In the genomic region with DNA sequence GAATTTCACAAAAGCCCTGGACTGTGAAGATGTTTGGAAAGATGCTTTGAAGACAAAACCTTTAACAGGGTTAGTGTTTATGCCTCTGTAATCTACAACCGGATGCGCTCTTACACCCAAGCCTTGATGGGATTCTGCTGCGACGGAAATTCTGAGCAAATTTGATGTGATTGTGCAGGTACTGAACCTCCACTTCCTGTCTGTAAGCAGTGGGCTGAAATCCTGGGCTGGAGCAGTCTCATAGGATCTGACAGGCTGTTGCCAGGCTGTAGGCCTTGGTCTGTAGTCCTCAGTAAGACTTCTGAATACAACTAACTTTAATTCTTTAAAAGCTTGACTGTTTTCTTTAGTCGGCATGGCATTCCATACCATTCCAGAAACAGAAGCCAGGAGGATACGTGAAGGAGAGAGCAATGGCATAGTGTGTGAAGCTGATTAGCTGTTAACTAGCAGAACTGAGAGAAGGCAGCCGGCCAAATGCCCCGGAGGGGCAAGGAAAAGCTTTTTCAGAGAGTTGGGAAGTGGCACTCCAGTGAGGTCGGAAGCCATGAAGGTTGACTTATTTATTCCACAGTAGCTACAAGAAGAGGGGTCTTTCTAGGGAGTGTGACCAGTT, we compare ENCODE assay signal across 9 cellular contexts.
DNase-seq lines count a peak whose midpoint lies in the region; ATAC-seq and TF ChIP-seq lines count a peak whose summit lies in the region.
"Had no signal": no experiment of that assay in that cellular context is flagged by ENCODE, and none has a peak within 500 bp of the region (broad histone marks: within the 10 kb centered on the region; RNA-seq: fewer than 3 reads in every experiment).

No MANE protein-coding gene starts in this region.

- H3K4me3 Mint-ChIP-seq in CD8-positive, alpha-beta memory T cell, result peak overlapping the region in 3 of 7 donors; percentile 10 to 67 (median 38)
- H3K4me3 Mint-ChIP-seq in activated CD8-positive, alpha-beta T cell treated with anti-CD3 and anti-CD28 coated beads, Interleukin-2, amount 10 ng/mL, durations not matched to agents 7 days and 5 days, result peak overlapping the region; percentile 1

- peak in 2 of 5 donors; percentile 53 to 59 for DNase-seq in CD8-positive, alpha-beta memory T cell
- peak; percentile 78 for DNase-seq in activated CD8-positive, alpha-beta T cell treated with anti-CD3 and anti-CD28 coated beads, Interleukin-2, amount 10 ng/mL, durations not matched to agents 7 days and 5 days
- DNase-seq in dorsolateral prefrontal cortex (peak in 1 of 10 donors; percentile 50), vagina (ENCODE audit: extremely low spot score in 2 of 2) (no peak), germinal center (ENCODE audit: low spot score) (no peak), NCI-H510A (lab: John Stamatoyannopoulos, UW) (no peak), AG08396 (ENCODE audit: low spot score) (no peak)
- DNase-seq: NK-92 treated with Interleukin-12 subunit alpha and Interleukin-12 subunit beta, amount 100 ng/mL, for 24 hours had no signal

- TF ChIP-seq POLR2A in vagina (IDR thresholded peaks at IDR 0.05), result no peak

- no peaks in the 10 kb centered on the region for H3K9me3 Mint-ChIP-seq in CD8-positive, alpha-beta memory T cell
- peaks cover 4% of the 10 kb centered on the region for H3K9me3 Mint-ChIP-seq in activated CD8-positive, alpha-beta T cell treated with anti-CD3 and anti-CD28 coated beads, Interleukin-2, amount 10 ng/mL, durations not matched to agents 7 days and 5 days (ENCODE audit: insufficient read depth)

- POLR2A ChIA-PET in CD8-positive, alpha-beta memory T cell (lab: Charles Lee), result no interaction called here
- POLR2A ChIA-PET in activated CD8-positive, alpha-beta T cell treated with anti-CD3 and anti-CD28 coated beads, Interleukin-2, amount 10 ng/mL, durations not matched to agents 7 days and 5 days (lab: Charles Lee), result interaction anchor here (1.0 to 5.7 kb wide), 4 partner anchors 13 to 301 kb away, joined by 3 to 24 read pairs (median 12); no protein-coding TSS in a partner anchor

- H3K36me3 ChIP-seq in CD8-positive, alpha-beta memory T cell (ENCODE audit: insufficient read depth, low read length), result no peaks in the 10 kb centered on the region
- H3K36me3 ChIP-seq in vagina, result no peaks in the 10 kb centered on the region

- H3K27ac Mint-ChIP-seq in CD8-positive, alpha-beta memory T cell, result peak overlapping the region; percentile 9 to 83 (median 47)
- H3K27ac Mint-ChIP-seq in activated CD8-positive, alpha-beta T cell treated with anti-CD3 and anti-CD28 coated beads, Interleukin-2, amount 10 ng/mL, durations not matched to agents 7 days and 5 days, result peak overlapping the region; percentile 84

- CTCF ChIA-PET in CD8-positive, alpha-beta memory T cell (lab: Charles Lee), result interaction anchor here (0.8 to 1.2 kb wide), 3 partner anchors 9 to 14 kb away, joined by 3 read pairs; no protein-coding TSS in a partner anchor
- CTCF ChIA-PET in activated CD8-positive, alpha-beta T cell treated with anti-CD3 and anti-CD28 coated beads, Interleukin-2, amount 10 ng/mL, durations not matched to agents 7 days and 5 days (lab: Charles Lee), result interaction anchor here (0.9 to 1.0 kb wide), 2 partner anchors 21 to 581 kb away, joined by 3 read pairs; a partner anchor contains a TSS

- TF ChIP-seq CTCF in dorsolateral prefrontal cortex (IDR thresholded peaks at IDR 0.05 in 54 of 56, conservative IDR thresholded peaks at IDR 0.05 in 2 of 56; ENCODE audit: low read depth in 1 of 56, partially characterized antibody in 56 of 56) (no peak), vagina (IDR thresholded peaks at IDR 0.05) (no peak)

- H3K36me3 Mint-ChIP-seq in CD8-positive, alpha-beta memory T cell, result no peaks in the 10 kb centered on the region
- H3K36me3 Mint-ChIP-seq in activated CD8-positive, alpha-beta T cell treated with anti-CD3 and anti-CD28 coated beads, Interleukin-2, amount 10 ng/mL, durations not matched to agents 7 days and 5 days (ENCODE audit: low read depth), result peaks cover 17% of the 10 kb centered on the region

- intact Hi-C loops in dorsolateral prefrontal cortex (cut with DNase I), result no loop called here
- intact Hi-C loops in vagina (cut with DNase I), result no loop called here

- peak overlapping the region; percentile 7 for H3K4me3 ChIP-seq in CD8-positive, alpha-beta memory T cell (ENCODE audit: low read length)
- H3K4me3 ChIP-seq in dorsolateral prefrontal cortex (no peak overlapping the region), skin epidermis (no peak overlapping the region), vagina (no peak overlapping the region)

- H3K27me3 ChIP-seq in CD8-positive, alpha-beta memory T cell (ENCODE audit: insufficient read depth, low read length, poor library complexity, severe bottlenecking), result no peaks in the 10 kb centered on the region
- H3K27me3 ChIP-seq in dorsolateral prefrontal cortex (no peaks in the 10 kb centered on the region), vagina (no peaks in the 10 kb centered on the region)

- peaks cover 0 to 9% of the 10 kb centered on the region in 2 donors for H3K27me3 Mint-ChIP-seq in CD8-positive, alpha-beta memory T cell
- no peaks in the 10 kb centered on the region for H3K27me3 Mint-ChIP-seq in activated CD8-positive, alpha-beta T cell treated with anti-CD3 and anti-CD28 coated beads, Interleukin-2, amount 10 ng/mL, durations not matched to agents 7 days and 5 days (ENCODE audit: low read depth)

- H3K9me3 ChIP-seq in CD8-positive, alpha-beta memory T cell (ENCODE audit: low read length), result no peaks in the 10 kb centered on the region
- H3K9me3 ChIP-seq in vagina, result no peaks in the 10 kb centered on the region

- peaks cover 33 to 54% (median 54%) of the 10 kb centered on the region in 3 donors for H3K4me1 Mint-ChIP-seq in CD8-positive, alpha-beta memory T cell
- peaks cover 58% of the 10 kb centered on the region for H3K4me1 Mint-ChIP-seq in activated CD8-positive, alpha-beta T cell treated with anti-CD3 and anti-CD28 coated beads, Interleukin-2, amount 10 ng/mL, durations not matched to agents 7 days and 5 days (ENCODE audit: low read depth)

- H3K4me1 ChIP-seq in CD8-positive, alpha-beta memory T cell (ENCODE audit: insufficient read depth, low read length), result peaks cover 69% of the 10 kb centered on the region
- H3K4me1 ChIP-seq in vagina, result peaks cover 19% of the 10 kb centered on the region

- H3K27ac ChIP-seq in CD8-positive, alpha-beta memory T cell (ENCODE audit: low read depth, low read length), result no peak overlapping the region
- H3K27ac ChIP-seq in dorsolateral prefrontal cortex, result peak overlapping the region in 32 of 59 donors; percentile 3 to 89 (median 56)
- peak overlapping the region in 13 of 21 experiments; percentile 4 to 84 (median 60) for H3K27ac ChIP-seq in skin epidermis
- H3K27ac ChIP-seq in vagina, result no peak overlapping the region

- peak; percentile 60 for ATAC-seq in activated CD8-positive, alpha-beta T cell treated with anti-CD3 and anti-CD28 coated beads, Interleukin-2, amount 10 ng/mL, durations not matched to agents 7 days and 5 days

Comparison
In these comparisons a context has a peak if more than half of its experiments do, and no peak if none do; other contexts are left out.
1. H3K27ac ChIP-seq: peak in dorsolateral prefrontal cortex (32 of 59) and skin epidermis (13 of 21); none in CD8-positive, alpha-beta memory T cell (single experiment) and vagina (single experiment).